ENCODE assay signal across 11 cellular contexts in the genomic region with DNA sequence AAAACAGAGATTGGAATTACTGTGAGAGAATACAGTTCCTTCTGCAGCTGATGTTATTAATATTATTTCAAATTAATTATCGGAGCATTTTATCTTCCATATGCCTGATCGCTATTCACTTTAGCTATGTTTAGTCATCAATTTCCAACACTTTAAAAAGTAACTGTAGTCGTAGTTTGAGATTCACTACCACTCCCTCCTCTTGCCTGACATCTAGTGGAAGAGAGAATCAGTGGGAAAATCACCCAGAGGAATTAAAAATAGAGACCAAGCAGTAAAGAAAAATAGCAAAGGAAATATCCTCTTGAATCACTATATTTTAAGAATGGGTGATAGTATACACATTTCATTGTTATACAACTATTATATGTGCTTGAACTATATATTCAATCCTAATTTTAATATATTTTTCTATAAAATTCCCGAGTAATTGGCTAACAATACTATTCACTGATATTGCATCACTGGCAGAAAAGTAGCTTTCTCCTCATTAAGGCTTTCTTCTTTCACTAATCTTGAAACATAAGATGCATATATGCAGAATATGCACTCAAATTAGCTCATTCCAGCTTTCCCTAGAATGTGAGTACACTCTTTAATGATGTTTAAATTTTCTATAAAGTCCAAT.
DNase-seq lines count a peak whose midpoint lies in the region; ATAC-seq, FAIRE-seq and TF ChIP-seq lines count a peak whose summit lies in the region.
"Had no signal": no experiment of that assay in that cellular context is flagged by ENCODE, and none has a peak within 500 bp of the region (broad histone marks: within the 10 kb centered on the region; RNA-seq: fewer than 3 reads in every experiment).

No MANE protein-coding gene starts in this region.

- no peaks in the 10 kb centered on the region for H4K20me1 ChIP-seq in H9 (ENCODE audit: control insufficient read depth, insufficient read depth, insufficient read length)

- H2BK120ac ChIP-seq in H9 (ENCODE audit: low read depth, low read length, poor library complexity, severe bottlenecking) = no peak overlapping the region

- no peak overlapping the region for H2BK5ac ChIP-seq in H9 (ENCODE audit: insufficient read length, low read length)

- H3K4me1 Mint-ChIP-seq in H9 = peaks cover 3% of the 10 kb centered on the region in 2 experiments; a peak in 3 of 4 replicates

- no peaks in the 10 kb centered on the region for H3K23me2 ChIP-seq in H9 (ENCODE audit: insufficient read length, low read depth, low read length, poor library complexity, severe bottlenecking)

- H3K79me1 ChIP-seq in H9 (ENCODE audit: insufficient read depth, low read depth, low read length, poor library complexity, severe bottlenecking) = no peaks in the 10 kb centered on the region

- no peak overlapping the region for H3K4me3 Mint-ChIP-seq in H9
- H3K4me3 Mint-ChIP-seq: activated naive CD8-positive, alpha-beta T cell had no signal

- H3K4me1 ChIP-seq in A549 (no peaks in the 10 kb centered on the region), H9 (ENCODE audit: insufficient read depth, low read length) (no peaks in the 10 kb centered on the region)

- no peak overlapping the region for H3K56ac ChIP-seq in H9 (ENCODE audit: insufficient read length, low read depth, low read length)

- DNase-seq in A549 (ENCODE audit: low read depth in 1 of 2, low spot score in 1 of 2) (peak in 1 of 2 experiments; percentile 16), H9 (no peak), OCI-M1 (lab: John Stamatoyannopoulos, UW) (peak; percentile 54), fibroblast of villous mesenchyme (ENCODE audit: low read depth) (no peak), C1 segment of cervical spinal cord (lab: John Stamatoyannopoulos, UW) (no peak)
- DNase-seq: GF-D8, RPMI8226 had no signal

- H3K9me3 Mint-ChIP-seq in H9 = peaks cover 0 to 3% of the 10 kb centered on the region in 2 experiments; a peak in 2 of 5 replicates

- H3K14ac ChIP-seq in H9 (ENCODE audit: insufficient read depth, low read length) = no peak overlapping the region

- H3K27ac Mint-ChIP-seq in H9 = no peak overlapping the region
- H3K27ac Mint-ChIP-seq: activated naive CD8-positive, alpha-beta T cell had no signal

- TF ChIP-seq CTCF in A549 (IDR thresholded peaks at IDR 0.05) (peak; percentile 48), H9 (conservative IDR thresholded peaks at IDR 0.05) (peak; percentile 75), fibroblast of villous mesenchyme (IDR thresholded peaks at IDR 0.05; ENCODE audit: insufficient read depth, low read depth, low read length) (peak; percentile 19)

- no peak overlapping the region for H3K23ac ChIP-seq in H9 (ENCODE audit: insufficient read length, low read depth, low read length)

- no peaks in the 10 kb centered on the region for H3K36me3 Mint-ChIP-seq in H9 (ENCODE audit: insufficient read depth in 1 of 3, low read depth in 3 of 3)
- H3K36me3 Mint-ChIP-seq: activated naive CD8-positive, alpha-beta T cell had no signal

- H4K5ac ChIP-seq in H9 (ENCODE audit: insufficient read length, low read depth, low read length) = no peak overlapping the region

- H2BK15ac ChIP-seq in H9 (ENCODE audit: low read depth, low read length) = no peak overlapping the region

- no peak overlapping the region for H3K4ac ChIP-seq in H9 (ENCODE audit: low read depth, low read length)

- H3K4me3 ChIP-seq in A549 = no peak overlapping the region
- no peak overlapping the region for H3K4me3 ChIP-seq in fibroblast of villous mesenchyme (ENCODE audit: low read depth, low read length)

- POLR2A ChIA-PET in A549 (lab: Yijun Ruan, JAX) = no interaction called here

- no peak overlapping the region for H3K9ac ChIP-seq in H9 (ENCODE audit: extremely low read depth, insufficient read length, low read length)

- no peak overlapping the region for H2AFZ ChIP-seq in H9 (ENCODE audit: low read length)

- 5% methylated on average over 4 of the region's 4 CpGs for WGBS in A549 (ENCODE audit: missing lambda C conversion rate)
- no CpG with 5 or more reads among the region's 4 CpGs for WGBS in H9 (ENCODE audit: extremely low coverage, insufficient read length, low lambda C conversion rate)

- ATAC-seq in A549 = peak in 1 of 2 experiments; percentile 49; a peak in 2 of 6 replicates
- ATAC-seq in HG03139 (IDR thresholded peaks at IDR 0.05; ENCODE audit: unreplicated experiment) = no peak
- no peak for ATAC-seq in HG02884 (IDR thresholded peaks at IDR 0.05; ENCODE audit: unreplicated experiment)
- ATAC-seq in HG03432 (IDR thresholded peaks at IDR 0.05; ENCODE audit: unreplicated experiment) = no peak

- no peak for TF ChIP-seq POLR2A in A549 (IDR thresholded peaks at IDR 0.05; ENCODE audit: low read length)

- CTCF ChIA-PET in A549 (lab: Yijun Ruan, JAX) = interaction anchor here (0.5 kb wide), 1 partner anchor 1217 kb away, joined by 3 read pairs; no protein-coding TSS in a partner anchor

- peaks cover 1% of the 10 kb centered on the region; the same call in 1 of the 2 replicates for H3K27me3 Mint-ChIP-seq in H9 (ENCODE audit: low read depth)
- H3K27me3 Mint-ChIP-seq: activated naive CD8-positive, alpha-beta T cell had no signal

- H3K4me2 ChIP-seq in A549 (peak overlapping the region; percentile 33; the same call in 1 of the 3 replicates), H9 (ENCODE audit: insufficient read depth, insufficient read length, low read length) (no peak overlapping the region)

- TF ChIP-seq EP300 in A549 (IDR thresholded peaks at IDR 0.05) = no peak

- H3K27ac ChIP-seq in A549 (no peak overlapping the region), H9 (ENCODE audit: insufficient read length, low read depth, low read length) (no peak overlapping the region)

- H3K9me3 ChIP-seq in A549 (no peaks in the 10 kb centered on the region), H9 (ENCODE audit: control insufficient read depth, low read depth, low read length) (no peaks in the 10 kb centered on the region)

- H2BK12ac ChIP-seq in H9 (ENCODE audit: insufficient read length, low read depth, low read length) = no peak overlapping the region

- no peak overlapping the region for H4K8ac ChIP-seq in H9 (replicated peaks; ENCODE audit: insufficient read length, low read depth, low read length)

- peak; percentile 7 for FAIRE-seq in A549 (lab: Jason Lieb, UNC)

- H3K79me2 ChIP-seq in H9 (ENCODE audit: insufficient read depth, low read length) = no peaks in the 10 kb centered on the region

- TF ChIP-seq RAD21 in A549 (conservative IDR thresholded peaks at IDR 0.05 in 1 of 2, IDR thresholded peaks at IDR 0.05 in 1 of 2) = peak; percentile 57 to 63; a peak in 4 of 5 replicates

- no peak overlapping the region for H2BK20ac ChIP-seq in H9 (ENCODE audit: low read depth, low read length, poor library complexity, severe bottlenecking)

- H3K27me3 ChIP-seq in H9 (ENCODE audit: insufficient read depth, low read length) = no peaks in the 10 kb centered on the region

- no peak overlapping the region for H3T11ph ChIP-seq in H9 (ENCODE audit: low read length)

- H2AK5ac ChIP-seq in H9 (ENCODE audit: insufficient read length, low read length) = no peak overlapping the region

- H3K18ac ChIP-seq in H9 (ENCODE audit: insufficient read length, low read depth, low read length) = no peak overlapping the region

- H4K91ac ChIP-seq in H9 (ENCODE audit: insufficient read length, low read depth, low read length) = no peak overlapping the region

TF ChIP-seq in A549, 52 proteins besides CTCF, POLR2A, EP300 and RAD21:
- peak; percentile 51 for TF ChIP-seq SMC3 (IDR thresholded peaks at IDR 0.05)
- no peak for TF ChIP-seq TP53 (CRISPR knock-in tag; IDR thresholded peaks at IDR 0.05)
TF ChIP-seq in A549: peak in this region for 1.

Comparison
In these comparisons a context has a peak if more than half of its experiments do, and no peak if none do; other contexts are left out.
1. CTCF ChIP-seq: peak in every context shown above with its lines; median percentile 75 in H9; 48 in A549; 19 in fibroblast of villous mesenchyme.